12 cellular contexts compared by ENCODE assay signal in the genomic region with DNA sequence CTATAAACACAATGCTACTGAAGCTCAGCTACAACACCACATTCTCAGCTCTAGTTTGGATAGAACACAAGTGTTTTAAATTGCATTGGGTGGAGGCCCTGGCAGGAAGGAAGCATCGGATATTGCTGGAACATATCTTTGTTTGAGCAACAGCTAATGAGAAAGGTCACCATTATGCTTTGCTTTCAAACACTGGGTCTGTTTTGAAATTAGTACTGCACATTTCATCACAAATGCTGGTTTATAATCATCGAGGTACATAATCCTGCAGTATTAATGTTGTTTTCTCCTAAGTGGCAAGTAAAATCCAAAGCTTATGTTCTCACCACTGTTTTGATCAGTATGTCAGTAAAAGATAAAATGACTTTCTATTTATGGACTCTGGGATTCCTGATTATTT.
DNase-seq lines count a peak whose midpoint lies in the region; ATAC-seq and TF ChIP-seq lines count a peak whose summit lies in the region.
"Had no signal": no experiment of that assay in that cellular context is flagged by ENCODE, and none has a peak within 500 bp of the region (broad histone marks: within the 10 kb centered on the region; RNA-seq: fewer than 3 reads in every experiment).

No MANE protein-coding gene starts in this region.

- H3K27me3 Mint-ChIP-seq in activated T-helper 2 cell treated with anti-CD3 and anti-CD28 coated beads, Interferon-gamma antibody, Interleukin-2, Interleukin-4, amounts not matched to agents 10 μg/mL and 5 μg/mL and 100 μg/mL, durations not matched to agents 14 hours and 24 hours and 36 hours (ENCODE audit: low read depth) = peaks cover 4% of the 10 kb centered on the region

- H3K9me3 ChIP-seq in suprapubic skin = no peaks in the 10 kb centered on the region

- WGBS in suprapubic skin = 16% methylated on average over 2 of the region's 2 CpGs

- peak overlapping the region; percentile 81 for H3K27ac ChIP-seq in suprapubic skin

- peak; percentile 55 for DNase-seq in NCI-H460 (ENCODE audit: extremely low read depth, low read depth)
- peak; percentile 74 for DNase-seq in dermis blood vessel endothelial cell
- DNase-seq in iris pigment epithelial cell (ENCODE audit: low read depth) = peak; percentile 81
- peak in 1 of 2 donors; percentile 66 for DNase-seq in suprapubic skin (ENCODE audit: low spot score in 2 of 2)
- no peak for DNase-seq in activated T-helper 2 cell treated with anti-CD3 and anti-CD28 coated beads, Interferon-gamma antibody, Interleukin-2, Interleukin-4, amounts not matched to agents 10 μg/mL and 5 μg/mL and 100 μg/mL, durations not matched to agents 14 hours and 24 hours and 36 hours (ENCODE audit: low spot score)
- no peak for DNase-seq in NCI-H1694 treated with DMSO at 0.1 percent for 48 hours (lab: John Stamatoyannopoulos, UW)
- DNase-seq in NCI-H82 treated with DMSO at 0.1 percent for 48 hours (lab: John Stamatoyannopoulos, UW; ENCODE audit: unreplicated experiment) = no peak
- DNase-seq: CD4-positive, alpha-beta T cell; endodermal cell; islet precursor cell; MM.1S had no signal

- H3K4me1 Mint-ChIP-seq in activated T-helper 2 cell treated with anti-CD3 and anti-CD28 coated beads, Interferon-gamma antibody, Interleukin-2, Interleukin-4, amounts not matched to agents 10 μg/mL and 5 μg/mL and 100 μg/mL, durations not matched to agents 14 hours and 24 hours and 36 hours (ENCODE audit: low read depth) = no peaks in the 10 kb centered on the region

- H3K4me3 Mint-ChIP-seq in activated T-helper 2 cell treated with anti-CD3 and anti-CD28 coated beads, Interferon-gamma antibody, Interleukin-2, Interleukin-4, amounts not matched to agents 10 μg/mL and 5 μg/mL and 100 μg/mL, durations not matched to agents 14 hours and 24 hours and 36 hours (ENCODE audit: low read depth) = no peak overlapping the region
- H3K4me3 Mint-ChIP-seq: CD4-positive, alpha-beta T cell; endodermal cell had no signal

- H3K36me3 Mint-ChIP-seq in activated T-helper 2 cell treated with anti-CD3 and anti-CD28 coated beads, Interferon-gamma antibody, Interleukin-2, Interleukin-4, amounts not matched to agents 10 μg/mL and 5 μg/mL and 100 μg/mL, durations not matched to agents 14 hours and 24 hours and 36 hours (ENCODE audit: low read depth) = no peaks in the 10 kb centered on the region

- no peak for ATAC-seq in HG03565 (IDR thresholded peaks at IDR 0.05; ENCODE audit: unreplicated experiment)

- TF ChIP-seq POLR2A in suprapubic skin (IDR thresholded peaks at IDR 0.05) = no peak

- H3K4me3 ChIP-seq in suprapubic skin = no peak overlapping the region

- peaks cover 28% of the 10 kb centered on the region for H3K4me1 ChIP-seq in suprapubic skin

- no peak overlapping the region for H3K27ac Mint-ChIP-seq in activated T-helper 2 cell treated with anti-CD3 and anti-CD28 coated beads, Interferon-gamma antibody, Interleukin-2, Interleukin-4, amounts not matched to agents 10 μg/mL and 5 μg/mL and 100 μg/mL, durations not matched to agents 14 hours and 24 hours and 36 hours
- H3K27ac Mint-ChIP-seq: CD4-positive, alpha-beta T cell had no signal

- intact Hi-C loops in activated T-helper 2 cell treated with anti-CD3 and anti-CD28 coated beads, Interferon-gamma antibody, Interleukin-2, Interleukin-4, amounts not matched to agents 10 μg/mL and 5 μg/mL and 100 μg/mL, durations not matched to agents 14 hours and 24 hours and 36 hours (cut with micrococcal nuclease) = no loop called here

- no peak for TF ChIP-seq CTCF in suprapubic skin (IDR thresholded peaks at IDR 0.05)

- H3K27me3 ChIP-seq in suprapubic skin = no peaks in the 10 kb centered on the region

- H3K9me3 Mint-ChIP-seq in activated T-helper 2 cell treated with anti-CD3 and anti-CD28 coated beads, Interferon-gamma antibody, Interleukin-2, Interleukin-4, amounts not matched to agents 10 μg/mL and 5 μg/mL and 100 μg/mL, durations not matched to agents 14 hours and 24 hours and 36 hours = no peaks in the 10 kb centered on the region
- H3K9me3 Mint-ChIP-seq: CD4-positive, alpha-beta T cell; endodermal cell had no signal

- no peaks in the 10 kb centered on the region for H3K36me3 ChIP-seq in suprapubic skin

- TF ChIP-seq EP300 in suprapubic skin (IDR thresholded peaks at IDR 0.05) = no peak

Comparison
In these comparisons a context has a peak if more than half of its experiments do, and no peak if none do; other contexts are left out.
1. DNase-seq: peak in NCI-H460 (single experiment), dermis blood vessel endothelial cell (single experiment) and iris pigment epithelial cell (single experiment); none in activated T-helper 2 cell treated with anti-CD3 and anti-CD28 coated beads, Interferon-gamma antibody, Interleukin-2, Interleukin-4, amounts not matched to agents 10 μg/mL and 5 μg/mL and 100 μg/mL, durations not matched to agents 14 hours and 24 hours and 36 hours (single experiment), NCI-H1694 treated with DMSO at 0.1 percent for 48 hours (single experiment) and NCI-H82 treated with DMSO at 0.1 percent for 48 hours (single experiment).